ENCODE assay signal across 26 cellular contexts in the genomic region with DNA sequence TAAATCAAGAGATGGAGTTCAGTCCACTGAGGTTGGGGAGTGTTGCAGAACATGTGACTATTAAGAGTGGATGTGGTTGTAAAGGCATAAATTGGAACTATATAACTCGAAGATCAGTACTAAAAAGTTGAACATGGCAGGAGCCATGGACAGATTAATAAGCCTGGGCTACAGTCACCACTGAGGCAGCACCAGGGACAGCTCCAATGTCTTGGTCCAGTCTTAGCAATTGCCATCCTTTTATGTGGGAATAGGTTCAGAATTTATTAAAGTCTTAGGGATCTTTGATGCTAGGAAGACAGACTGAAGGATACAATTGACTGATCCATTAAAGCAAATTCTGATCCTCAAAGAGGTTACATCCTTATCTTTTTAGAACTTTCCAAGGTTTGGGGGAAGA.
DNase-seq lines count a peak whose midpoint lies in the region; ATAC-seq and TF ChIP-seq lines count a peak whose summit lies in the region.
"Had no signal": no experiment of that assay in that cellular context is flagged by ENCODE, and none has a peak within 500 bp of the region (broad histone marks: within the 10 kb centered on the region; RNA-seq: fewer than 3 reads in every experiment).

No MANE protein-coding gene starts in this region.

- no peak overlapping the region for H3K23ac ChIP-seq in mesenchymal stem cell (ENCODE audit: low read length in 2 of 2)

- H2BK5ac ChIP-seq in mesenchymal stem cell (ENCODE audit: low read depth, low read length, poor library complexity, severe bottlenecking), result no peak overlapping the region

- no peak for TF ChIP-seq EP300 in sigmoid colon (IDR thresholded peaks at IDR 0.05)

- no peak overlapping the region for H4K8ac ChIP-seq in mesenchymal stem cell (ENCODE audit: low read length)

- no peak overlapping the region for H2BK12ac ChIP-seq in mesenchymal stem cell (ENCODE audit: low read length in 2 of 2)

- TF ChIP-seq CTCF in DND-41 (IDR thresholded peaks at IDR 0.05; ENCODE audit: borderline replicate concordance, extremely low read depth, low read length, poor library complexity, severe bottlenecking) (no peak), sigmoid colon (IDR thresholded peaks at IDR 0.05) (no peak)

- H3K18ac ChIP-seq in mesenchymal stem cell (ENCODE audit: low read depth in 1 of 2, low read length in 2 of 2), result no peak overlapping the region

- H3K27ac ChIP-seq in DND-41 (ENCODE audit: low read length) (no peak overlapping the region), mesenchymal stem cell (ENCODE audit: low read length, poor library complexity, severe bottlenecking) (no peak overlapping the region), sigmoid colon (no peak overlapping the region)
- H3K27ac ChIP-seq: dorsolateral prefrontal cortex, spleen, transverse colon had no signal

- no peak overlapping the region for H4K91ac ChIP-seq in mesenchymal stem cell (ENCODE audit: low read length)

- no peak overlapping the region for H3K4me3 ChIP-seq in DND-41 (ENCODE audit: low read depth in 1 of 2, low read length in 2 of 2)
- H3K4me3 ChIP-seq in mesenchymal stem cell (ENCODE audit: insufficient read depth in 1 of 2, low read depth in 1 of 2, low read length in 2 of 2), result no peak overlapping the region
- H3K4me3 ChIP-seq in sigmoid colon, result no peak overlapping the region
- H3K4me3 ChIP-seq: dorsolateral prefrontal cortex, lung, spleen, transverse colon had no signal

- 28% methylated on average over 1 of the region's 1 CpG for WGBS in mesenchymal stem cell
- WGBS in sigmoid colon, 2 donors, result 22 to 59% methylated on average over 1 of the region's 1 CpG

- no peak for TF ChIP-seq POLR2A in sigmoid colon (IDR thresholded peaks at IDR 0.05)

- H2AFZ ChIP-seq in DND-41 (ENCODE audit: low read depth, low read length), result no peak overlapping the region
- no peak overlapping the region for H2AFZ ChIP-seq in mesenchymal stem cell (ENCODE audit: low read depth, low read length)

- H3K9me3 ChIP-seq in DND-41 (ENCODE audit: insufficient read depth, low read length, severe bottlenecking), result no peaks in the 10 kb centered on the region
- H3K9me3 ChIP-seq in mesenchymal stem cell (ENCODE audit: control insufficient read depth, low read length), result peaks cover 2% of the 10 kb centered on the region
- H3K9me3 ChIP-seq in sigmoid colon, result no peaks in the 10 kb centered on the region
- H3K9me3 ChIP-seq: spleen, transverse colon had no signal

- H3K79me1 ChIP-seq in mesenchymal stem cell (replicated peaks; ENCODE audit: low read length, poor library complexity, severe bottlenecking), result no peaks in the 10 kb centered on the region

- no peaks in the 10 kb centered on the region for H3K36me3 ChIP-seq in DND-41 (ENCODE audit: insufficient read depth, low read length)
- H3K36me3 ChIP-seq in mesenchymal stem cell (ENCODE audit: control insufficient read depth in 1 of 2, insufficient read depth in 2 of 2, low read depth in 1 of 2, low read length in 2 of 2), result no peaks in the 10 kb centered on the region
- no peaks in the 10 kb centered on the region for H3K36me3 ChIP-seq in sigmoid colon
- H3K36me3 ChIP-seq: spleen, transverse colon had no signal

- no peak overlapping the region for H3K4ac ChIP-seq in mesenchymal stem cell (ENCODE audit: low read depth in 1 of 2, low read length in 2 of 2)

- H2BK120ac ChIP-seq in mesenchymal stem cell (ENCODE audit: low read depth, low read length), result no peak overlapping the region

- H3K79me2 ChIP-seq in DND-41 (ENCODE audit: insufficient read depth, low read length), result no peaks in the 10 kb centered on the region

- no peak overlapping the region for H2AK5ac ChIP-seq in mesenchymal stem cell (ENCODE audit: low read length, severe bottlenecking)

- H3K27me3 ChIP-seq in DND-41 (ENCODE audit: insufficient read depth, low read length, poor library complexity) (no peaks in the 10 kb centered on the region), mesenchymal stem cell (ENCODE audit: control insufficient read depth in 1 of 2, insufficient read depth in 1 of 2, low read length in 2 of 2) (peaks cover 0 to 26% of the 10 kb centered on the region in 2 experiments), sigmoid colon (peaks cover 0 to 5% (median 0%) of the 10 kb centered on the region in 3 donors)
- H3K27me3 ChIP-seq: transverse colon had no signal

- H4K20me1 ChIP-seq in DND-41 (ENCODE audit: insufficient read depth, low read length), result no peaks in the 10 kb centered on the region

- intact Hi-C loops in sigmoid colon (cut with DNase I), result no loop called here

- no peak overlapping the region for H2BK15ac ChIP-seq in mesenchymal stem cell (ENCODE audit: low read depth, poor library complexity, severe bottlenecking)

- H3K9ac ChIP-seq in DND-41 (ENCODE audit: low read depth, low read length), result no peak overlapping the region
- H3K9ac ChIP-seq in mesenchymal stem cell (ENCODE audit: low read length), result no peak overlapping the region

- DNase-seq in DND-41 (peak; percentile 16), HT-29 (ENCODE audit: low spot score) (peak; percentile 21), amniotic epithelial cell (ENCODE audit: low read depth) (peak; percentile 0), mesenchymal stem cell (peak; percentile 2), HuH-7 (ENCODE audit: low spot score) (no peak), NCI-H1436 treated with DMSO at 0.1 percent for 48 hours (lab: John Stamatoyannopoulos, UW) (no peak), sigmoid colon (no peak), NCI-H526 (lab: John Stamatoyannopoulos, UW) (no peak)
- DNase-seq: activated CD4-positive, CD25-positive, alpha-beta regulatory T cell treated with anti-CD3 and anti-CD28 coated beads, Interleukin-2, amount 50 U/mL, for 72 hours; activated naive CD4-positive, alpha-beta T cell; activated T-cell treated with anti-CD3 and anti-CD28 coated beads, Interleukin-2, amount 50 U/mL, for 1 hour; anterior cingulate cortex; CD8-positive, alpha-beta T cell; central memory CD4-positive, alpha-beta T cell; dorsolateral prefrontal cortex; Kasumi-1; kidney; NCI-H1105; NCI-H2081 treated with DMSO at 0.1 percent for 48 hours; nucleus accumbens; spleen; stimulated activated CD4-positive, alpha-beta T cell treated with anti-CD3 and anti-CD28 coated beads, Interleukin-4, amount 100 ng/mL, for 24 hours; stimulated activated naive CD8-positive, alpha-beta T cell treated with anti-CD3 and anti-CD28 coated beads, Interleukin-15, Interleukin-2, amounts not matched to agents 100 U/mL and 50 U/mL, for 24 hours; T-helper 9 cell; transverse colon had no signal

- H3K4me2 ChIP-seq in DND-41 (ENCODE audit: insufficient read depth, low read length), result no peak overlapping the region
- no peak overlapping the region for H3K4me2 ChIP-seq in mesenchymal stem cell (ENCODE audit: low read length, poor library complexity, severe bottlenecking)

- no peak overlapping the region for H3K14ac ChIP-seq in mesenchymal stem cell (ENCODE audit: low read length in 2 of 2)

- no peak for ATAC-seq in DND-41 (ENCODE audit: insufficient read depth, low read depth)
- ATAC-seq: CD8-positive, alpha-beta T cell; stimulated activated naive CD8-positive, alpha-beta T cell treated with anti-CD3 and anti-CD28 coated beads, Interleukin-15, Interleukin-2, amounts not matched to agents 100 U/mL and 50 U/mL, for 24 hours had no signal

- H3K4me1 ChIP-seq in DND-41 (ENCODE audit: insufficient read depth, low read length), result no peaks in the 10 kb centered on the region
- no peaks in the 10 kb centered on the region for H3K4me1 ChIP-seq in mesenchymal stem cell (ENCODE audit: control insufficient read depth, insufficient read depth, low read depth, low read length)
- H3K4me1 ChIP-seq in sigmoid colon, result no peaks in the 10 kb centered on the region
- H3K4me1 ChIP-seq: spleen, transverse colon had no signal

Comparison
In these comparisons a context has a peak if more than half of its experiments do, and no peak if none do; other contexts are left out.
1. DNase-seq: peak in DND-41 (single experiment), HT-29 (single experiment), amniotic epithelial cell (single experiment) and mesenchymal stem cell (single experiment); none in HuH-7 (single experiment), NCI-H1436 treated with DMSO at 0.1 percent for 48 hours (single experiment), sigmoid colon (single experiment) and NCI-H526 (0 of 2).